9 cellular contexts compared by ENCODE assay signal in genomic region chr6:26342106-26342999, GRCh38.
A peak's percentile ranks its signal among the peaks of the same experiment; 100 is the strongest.
DNase-seq lines count a peak whose midpoint lies in the region; ATAC-seq and TF ChIP-seq lines count a peak whose summit lies in the region.
"Had no signal": no experiment of that assay in that cellular context is flagged by ENCODE, and none has a peak within 500 bp of the region (broad histone marks: within the 10 kb centered on the region; RNA-seq: fewer than 3 reads in every experiment).

No MANE protein-coding gene starts in this region.

- no peak for TF ChIP-seq CTCF in WERI-Rb-1 (IDR thresholded peaks at IDR 0.05; ENCODE audit: low read depth, low read length)

- H3K27ac ChIP-seq in WERI-Rb-1, result no peak overlapping the region
- H3K27ac ChIP-seq: 22Rv1 had no signal

- H3K9me3 ChIP-seq in WERI-Rb-1 (ENCODE audit: severe bottlenecking), result no peaks in the 10 kb centered on the region

- ATAC-seq in HG02981 (IDR thresholded peaks at IDR 0.05; ENCODE audit: unreplicated experiment), result peak; percentile 52

- DNase-seq in DMS 273 (lab: John Stamatoyannopoulos, UW; ENCODE audit: unreplicated experiment), result peak; percentile 56
- DNase-seq in DMS 273 treated with DMSO at 0.1 percent for 48 hours (lab: John Stamatoyannopoulos, UW), result no peak
- DNase-seq in WERI-Rb-1, result no peak
- peak; percentile 57 for DNase-seq in iris pigment epithelial cell (ENCODE audit: low read depth)
- no peak for DNase-seq in D341Med (ENCODE audit: low spot score)
- DNase-seq in AG08396 (ENCODE audit: low spot score), result no peak
- DNase-seq in GDM1 (lab: John Stamatoyannopoulos, UW), result no peak

- peak overlapping the region; percentile 26 for H3K4me3 ChIP-seq in WERI-Rb-1 (ENCODE audit: low read depth, low read length)

- no peaks in the 10 kb centered on the region for H3K27me3 ChIP-seq in WERI-Rb-1 (ENCODE audit: insufficient read depth, low read depth, severe bottlenecking)

- H3K36me3 ChIP-seq in WERI-Rb-1, result no peaks in the 10 kb centered on the region

Comparison
In these comparisons a context has a peak if more than half of its experiments do, and no peak if none do; other contexts are left out.
1. DNase-seq: peak in DMS 273 (single experiment) and iris pigment epithelial cell (single experiment); none in DMS 273 treated with DMSO at 0.1 percent for 48 hours (single experiment), WERI-Rb-1 (single experiment), D341Med (single experiment), AG08396 (single experiment) and GDM1 (single experiment).